Comparison of ENCODE assay signal across 21 cellular contexts in genomic region chr12:88855301-88855700, GRCh38.
DNase-seq lines count a peak whose midpoint lies in the region; ATAC-seq and TF ChIP-seq lines count a peak whose summit lies in the region.
"Had no signal": no experiment of that assay in that cellular context is flagged by ENCODE, and none has a peak within 500 bp of the region (broad histone marks: within the 10 kb centered on the region; RNA-seq: fewer than 3 reads in every experiment).

No MANE protein-coding gene starts in this region.

- H3K36me3 ChIP-seq in MM.1S (replicated peaks; ENCODE audit: insufficient read depth, low read length) (no peaks in the 10 kb centered on the region), osteoblast (ENCODE audit: insufficient read depth, low read length) (no peaks in the 10 kb centered on the region)
- H3K36me3 ChIP-seq: BE2C had no signal

- no peak overlapping the region for H3K9ac ChIP-seq in MM.1S (ENCODE audit: low read length)

- peaks cover 32% of the 10 kb centered on the region for H3K4me1 Mint-ChIP-seq in Calu3 (ENCODE audit: low read depth, unreplicated experiment)
- no peaks in the 10 kb centered on the region for H3K4me1 Mint-ChIP-seq in immature natural killer cell
- H3K4me1 Mint-ChIP-seq: H9 had no signal

- H3K4me1 ChIP-seq in MM.1S (ENCODE audit: low read length): peaks cover 21% of the 10 kb centered on the region
- peaks cover 15% of the 10 kb centered on the region for H3K4me1 ChIP-seq in osteoblast (ENCODE audit: insufficient read depth, low read length)
- H3K4me1 ChIP-seq: BE2C had no signal

- CTCF ChIA-PET in Calu3 (lab: Charles Lee): interaction anchor here (2.0 to 2.2 kb wide), 2 partner anchors 10 to 12 kb away, joined by 5 to 6 read pairs; no protein-coding TSS in a partner anchor

- no peak for DNase-seq in Calu3
- DNase-seq in MM.1S: peak; percentile 74
- DNase-seq in fibroblast of gingiva (ENCODE audit: low read depth): peak; percentile 17
- DNase-seq in osteoblast (ENCODE audit: insufficient read length, low spot score, missing footprints): peak; percentile 43
- no peak for DNase-seq in activated CD4-positive, alpha-beta T cell treated with anti-CD3 and anti-CD28 coated beads for 1 hour
- no peak for DNase-seq in immature natural killer cell
- DNase-seq: BE2C, DMS 273 treated with DMSO at 0.1 percent for 48 hours, DMS79 treated with DMSO at 0.1 percent for 48 hours, H9, NCI-H1105, NCI-H146, NCI-H2029, NCI-H345, NCI-H524, OCI-M1 had no signal

- ATAC-seq in HG03025 (IDR thresholded peaks at IDR 0.05; ENCODE audit: low FRiP score, unreplicated experiment) (no peak), HG02798 (IDR thresholded peaks at IDR 0.05; ENCODE audit: poor library complexity, unreplicated experiment) (no peak)
- ATAC-seq: GM12878, K562, Right ventricle myocardium inferior had no signal

- TF ChIP-seq CTCF in Calu3 (IDR thresholded peaks at IDR 0.05; ENCODE audit: unreplicated experiment) (no peak), MM.1S (IDR thresholded peaks at IDR 0.05; ENCODE audit: low read length) (no peak), osteoblast (IDR thresholded peaks at IDR 0.05; ENCODE audit: extremely low read depth, low read depth, low read length) (no peak)

- H3K79me2 ChIP-seq in MM.1S (ENCODE audit: low read length) (no peaks in the 10 kb centered on the region), osteoblast (ENCODE audit: insufficient read depth, low read length) (no peaks in the 10 kb centered on the region)

- H2AFZ ChIP-seq in MM.1S (ENCODE audit: low read length): peak overlapping the region; percentile 33; the same call in 1 of the 2 replicates
- no peak overlapping the region for H2AFZ ChIP-seq in osteoblast (ENCODE audit: low read length)

- H3K27ac Mint-ChIP-seq in Calu3 (ENCODE audit: unreplicated experiment): peak overlapping the region; percentile 68
- no peak overlapping the region for H3K27ac Mint-ChIP-seq in immature natural killer cell
- H3K27ac Mint-ChIP-seq: H9 had no signal

- H3F3A ChIP-seq in MM.1S (ENCODE audit: insufficient read depth, low read length): peaks cover 16% of the 10 kb centered on the region

- BruUV-seq in Calu3 (replicated peaks; lab: Mats Ljungman, UMichigan): no TSS peak

- H3K9me3 ChIP-seq in MM.1S (replicated peaks; ENCODE audit: insufficient read depth, low read length): no peaks in the 10 kb centered on the region
- no peaks in the 10 kb centered on the region for H3K9me3 ChIP-seq in osteoblast (ENCODE audit: low read depth, low read length)
- H3K9me3 ChIP-seq: BE2C had no signal

- H3K27me3 Mint-ChIP-seq in Calu3 (ENCODE audit: unreplicated experiment) (no peaks in the 10 kb centered on the region), immature natural killer cell (ENCODE audit: low read depth in 3 of 3) (no peaks in the 10 kb centered on the region)

- no peaks in the 10 kb centered on the region for H4K20me1 ChIP-seq in MM.1S (ENCODE audit: insufficient read depth, low read length)
- H4K20me1 ChIP-seq in osteoblast (ENCODE audit: insufficient read depth, low read length): no peaks in the 10 kb centered on the region

- H3K36me3 Mint-ChIP-seq in Calu3 (ENCODE audit: insufficient read depth, unreplicated experiment) (peaks cover 4% of the 10 kb centered on the region), immature natural killer cell (no peaks in the 10 kb centered on the region)

- H3K4me3 ChIP-seq in MM.1S (ENCODE audit: low read length) (no peak overlapping the region), osteoblast (ENCODE audit: insufficient read depth, low read length) (no peak overlapping the region)
- H3K4me3 ChIP-seq: GM12878, K562 had no signal

- no peaks in the 10 kb centered on the region for H3K9me2 ChIP-seq in MM.1S (replicated peaks; ENCODE audit: insufficient read depth, low read length)

- H3K4me2 ChIP-seq in MM.1S (ENCODE audit: low read depth, low read length) (peak overlapping the region; percentile 51), osteoblast (ENCODE audit: insufficient read depth, low read length) (no peak overlapping the region)

- intact Hi-C loops in Calu3 (cut with micrococcal nuclease; ENCODE audit: unreplicated experiment): loop anchor here (2.0 to 10.0 kb wide), 2 partner anchors 72 to 220 kb away; no protein-coding TSS in a partner anchor

- H3K4me3 Mint-ChIP-seq in Calu3 (ENCODE audit: low read depth, unreplicated experiment) (no peak overlapping the region), immature natural killer cell (no peak overlapping the region)
- H3K4me3 Mint-ChIP-seq: H9 had no signal

- peak overlapping the region; percentile 41; the same call in 1 of the 2 replicates for H3K27ac ChIP-seq in MM.1S (ENCODE audit: low read length)
- no peak overlapping the region for H3K27ac ChIP-seq in osteoblast (ENCODE audit: low read depth, low read length)

- H3K27me3 ChIP-seq in MM.1S (replicated peaks; ENCODE audit: insufficient read depth, low read length): no peaks in the 10 kb centered on the region
- no peaks in the 10 kb centered on the region for H3K27me3 ChIP-seq in osteoblast (ENCODE audit: insufficient read depth, low read length)
- H3K27me3 ChIP-seq: BE2C had no signal

- H3K9me3 Mint-ChIP-seq in Calu3 (ENCODE audit: low read depth, unreplicated experiment): peaks cover 3% of the 10 kb centered on the region
- H3K9me3 Mint-ChIP-seq in immature natural killer cell: peaks cover 0 to 6% (median 0%) of the 10 kb centered on the region in 6 donors

Comparison
In these comparisons a context has a peak if more than half of its experiments do, and no peak if none do; other contexts are left out.
1. DNase-seq: peak in MM.1S (single experiment), fibroblast of gingiva (single experiment) and osteoblast (single experiment); none in Calu3 (single experiment), activated CD4-positive, alpha-beta T cell treated with anti-CD3 and anti-CD28 coated beads for 1 hour (single experiment) and immature natural killer cell (0 of 3).